In the genomic region with DNA sequence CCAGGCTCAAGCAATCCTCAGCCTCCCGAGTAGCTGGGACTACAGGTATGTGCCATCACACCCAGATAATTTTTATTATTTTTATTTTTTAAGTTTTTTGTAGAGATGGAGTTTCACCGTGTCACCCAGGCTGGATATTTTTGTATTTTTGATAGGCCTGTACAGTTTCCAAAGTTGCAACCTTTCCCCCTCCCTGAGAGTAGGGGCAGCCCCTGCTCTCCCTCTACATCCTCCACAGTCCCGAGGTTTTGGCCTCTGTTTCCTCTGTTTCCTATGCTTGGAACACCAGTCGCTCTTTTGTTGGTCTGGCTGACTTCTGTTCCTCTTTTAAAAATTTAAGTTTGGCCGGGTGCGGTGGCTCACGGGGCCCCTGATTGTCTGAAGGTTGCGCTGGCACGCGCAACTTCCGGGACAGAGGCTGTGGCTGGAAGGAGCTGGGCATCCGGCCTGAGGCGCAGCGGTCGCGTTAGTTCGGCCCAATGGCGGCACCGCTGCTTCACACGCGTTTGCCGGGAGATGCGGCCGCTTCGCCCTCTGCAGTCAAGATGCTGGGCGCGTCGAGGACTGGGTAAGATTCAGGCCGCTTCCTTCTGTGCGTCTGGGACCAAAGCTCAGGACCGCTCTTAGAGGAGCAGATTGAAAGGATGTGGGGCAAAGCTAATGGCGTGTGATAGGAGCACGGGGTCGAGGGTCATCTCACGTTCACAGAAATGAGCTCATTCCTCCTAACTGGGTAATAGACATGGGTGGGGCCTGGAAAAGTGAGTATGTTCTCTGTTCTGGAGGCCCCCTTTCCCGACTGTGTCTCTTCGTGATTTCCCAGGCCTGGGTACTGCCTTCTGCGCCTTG, we compare ENCODE assay signal across 8 cellular contexts.
DNase-seq lines count a peak whose midpoint lies in the region; ATAC-seq and TF ChIP-seq lines count a peak whose summit lies in the region.
"Not testable (repeated sequence)": the region's sequence is repeated elsewhere in the genome, so short reads cannot be mapped to it uniquely, and the experiment has no call there.

No MANE protein-coding gene starts in this region.

- TF ChIP-seq CTCF in GM12875 (IDR thresholded peaks at IDR 0.05; ENCODE audit: borderline replicate concordance, insufficient read depth, low read depth, low read length); psoas muscle (IDR thresholded peaks at IDR 0.05); tibial nerve (IDR thresholded peaks at IDR 0.05): not testable (repeated sequence)
- peak in 1 of 2 experiments; percentile 25; a peak in 1 of 4 replicates for TF ChIP-seq CTCF in GM23338 (conservative IDR thresholded peaks at IDR 0.05; ENCODE audit: low read depth in 2 of 2)

- not testable (repeated sequence) for H3K4me1 Mint-ChIP-seq in GM23338

- TF ChIP-seq POLR2A in tibial nerve (IDR thresholded peaks at IDR 0.05) = not testable (repeated sequence)

- not testable (repeated sequence) for H3K9me2 ChIP-seq in GM23338 (ENCODE audit: insufficient read depth)

- H3K79me2 ChIP-seq in GM23338 (replicated peaks; ENCODE audit: insufficient read depth) = not testable (repeated sequence)

- H3K4me1 ChIP-seq in GM23338 (ENCODE audit: insufficient read depth); psoas muscle: not testable (repeated sequence)
- H3K4me1 ChIP-seq in tibial nerve = peaks cover 0 to 15% (median 0%) of the 10 kb centered on the region in 4 donors

- peak overlapping the region; percentile 51; the same call in 2 of the 3 replicates for H3K4me3 Mint-ChIP-seq in GM23338

- not testable (repeated sequence) for H4K20me1 ChIP-seq in GM23338 (replicated peaks; ENCODE audit: insufficient read depth)

- H3K36me3 ChIP-seq in GM23338 (ENCODE audit: insufficient read depth); psoas muscle (ENCODE audit: insufficient read depth in 1 of 2, low read depth in 1 of 2); tibial nerve: not testable (repeated sequence)

- intact Hi-C loops in left ventricle myocardium superior (cut with micrococcal nuclease); psoas muscle (cut with DNase I): not testable (repeated sequence)

- not testable (repeated sequence) for H2AFZ ChIP-seq in GM23338

- not testable (repeated sequence) for H3K36me3 Mint-ChIP-seq in GM23338 (ENCODE audit: low read depth)

- H3K9me3 ChIP-seq in psoas muscle, tibial nerve: not testable (repeated sequence)

- TF ChIP-seq EP300 in tibial nerve (IDR thresholded peaks at IDR 0.05) = peak in 1 of 2 donors; percentile 38

- H3K27ac Mint-ChIP-seq in GM23338 = not testable (repeated sequence)

- H3K4me3 ChIP-seq in GM12875 (ENCODE audit: low read depth, low read length) = peak overlapping the region; percentile 57
- H3K4me3 ChIP-seq in GM23338 = peak overlapping the region; percentile 46; the same call in 1 of the 2 replicates
- peak overlapping the region; percentile 51 for H3K4me3 ChIP-seq in psoas muscle
- H3K4me3 ChIP-seq in tibial nerve = peak overlapping the region; percentile 28 to 54 (median 39)

- not testable (repeated sequence) for H3K27me3 Mint-ChIP-seq in GM23338 (ENCODE audit: insufficient read depth, low read depth, poor library complexity)

- H3K27ac ChIP-seq in GM23338 (ENCODE audit: low read depth) = not testable (repeated sequence)
- H3K27ac ChIP-seq in psoas muscle = peak overlapping the region; percentile 56
- peak overlapping the region; percentile 70 to 85 (median 80) for H3K27ac ChIP-seq in tibial nerve

- DNase-seq in GM23338 (ENCODE audit: low spot score) (peak; percentile 79), Kasumi-1 (lab: John Stamatoyannopoulos, UW) (peak; percentile 4 to 23), astrocyte of the hippocampus (ENCODE audit: low read depth, low spot score) (peak; percentile 17), left ventricle myocardium superior (peak; percentile 49), psoas muscle (peak; percentile 36 to 64), tibial nerve (ENCODE audit: low spot score in 2 of 2) (peak; percentile 21 to 22)
- DNase-seq in activated CD4-positive, alpha-beta T cell treated with anti-CD3 and anti-CD28 coated beads for 4 hours = peak; percentile 22 to 39

- not testable (repeated sequence) for H3F3A ChIP-seq in GM23338 (replicated peaks; ENCODE audit: low read depth)

- WGBS in psoas muscle, 3 donors = 19 to 22% (median 19%) methylated on average over 29 to 38 of the region's 38 CpGs
- 11 to 18% methylated on average over 18 to 38 of the region's 38 CpGs for WGBS in tibial nerve, 2 donors

- H3K4me2 ChIP-seq in GM23338 = peak overlapping the region; percentile 48; the same call in 1 of the 2 replicates

- H3K27me3 ChIP-seq in GM23338 (ENCODE audit: insufficient read depth); psoas muscle (ENCODE audit: insufficient read depth in 3 of 3, low read length in 2 of 3); tibial nerve: not testable (repeated sequence)

- H3K9me3 Mint-ChIP-seq in GM23338 = not testable (repeated sequence)

- ATAC-seq in GM23338 = peak; percentile 98
- ATAC-seq in left ventricle myocardium superior = peak; percentile 98
- peak; percentile 76 to 95 (median 90) for ATAC-seq in psoas muscle

Comparison
In these comparisons a context has a peak if more than half of its experiments do, and no peak if none do; other contexts are left out.
1. DNase-seq: peak in every context shown above with its lines; median percentile 79 in GM23338; 50 in psoas muscle; 49 in left ventricle myocardium superior; 30 in activated CD4-positive, alpha-beta T cell treated with anti-CD3 and anti-CD28 coated beads for 4 hours; 22 in tibial nerve; 17 in astrocyte of the hippocampus; 14 in Kasumi-1.